ENCODE assay signal across 28 cellular contexts in genomic region chr2:50547521-50547920, GRCh38.
A peak's percentile ranks its signal among the peaks of the same experiment; 100 is the strongest.
DNase-seq lines count a peak whose midpoint lies in the region; ATAC-seq and TF ChIP-seq lines count a peak whose summit lies in the region.
"Had no signal": no experiment of that assay in that cellular context is flagged by ENCODE, and none has a peak within 500 bp of the region (broad histone marks: within the 10 kb centered on the region; RNA-seq: fewer than 3 reads in every experiment).

No MANE protein-coding gene starts in this region.

- POLR2A ChIA-PET in RWPE1 (lab: Yijun Ruan, JAX; ENCODE audit: low non-redundant PET), result no interaction called here

- H3K4me3 ChIP-seq in skeletal muscle cell (ENCODE audit: low read depth, low read length), result no peak overlapping the region
- H3K4me3 ChIP-seq: esophagus muscularis mucosa, gastroesophageal sphincter, GM23248, hepatocyte, transverse colon had no signal

- H3K27ac ChIP-seq in RWPE1, result no peak overlapping the region
- H3K27ac ChIP-seq: esophagus muscularis mucosa, gastroesophageal sphincter, GM23248, hepatocyte, transverse colon had no signal

- no peak for TF ChIP-seq CTCF in RWPE1 (conservative IDR thresholded peaks at IDR 0.05; ENCODE audit: low read depth)

- peak; percentile 5 for DNase-seq in HS-5 (ENCODE audit: low read depth)
- peak; percentile 5 for DNase-seq in RWPE1 (ENCODE audit: low spot score)
- DNase-seq in skeletal muscle cell (ENCODE audit: low read depth), result peak; percentile 36
- DNase-seq in activated CD8-positive, alpha-beta memory T cell treated with anti-CD3 and anti-CD28 coated beads for 24 hours, result no peak
- DNase-seq: activated T-cell treated with anti-CD3 and anti-CD28 coated beads for 4 hours; aorta; Caco-2; caudate nucleus; cortex of kidney; DND-41; effector memory CD8-positive, alpha-beta T cell; GM23248; HFFc6; left colon; NCI-H1048; NCI-H526; SIG-M5; stimulated activated CD4-positive, alpha-beta T cell treated with anti-CD3 and anti-CD28 coated beads, Interleukin-15, amount 100 ng/mL, for 24 hours; stimulated activated CD4-positive, alpha-beta T cell treated with anti-CD3 and anti-CD28 coated beads, Interleukin-4, amount 100 ng/mL, for 4 hours; transverse colon had no signal

- CTCF ChIA-PET in RWPE1 (lab: Yijun Ruan, JAX), result no interaction called here

- ATAC-seq in esophagus mucosa (peak; percentile 52), GM19452 (IDR thresholded peaks at IDR 0.05; ENCODE audit: unreplicated experiment) (no peak)
- ATAC-seq in activated CD4-positive, CD25-positive, alpha-beta regulatory T cell treated with anti-CD3 and anti-CD28 coated beads, Interleukin-2, amount 50 U/mL, for 24 hours, result no peak
- ATAC-seq: activated naive CD4-positive, alpha-beta T cell treated with anti-CD3 and anti-CD28 coated beads, Interleukin-2, amount 50 U/mL, for 72 hours; effector memory CD8-positive, alpha-beta T cell; gastroesophageal sphincter; left colon; Panc1 had no signal
